Comparison of ENCODE assay signal across 8 cellular contexts in the genomic region with DNA sequence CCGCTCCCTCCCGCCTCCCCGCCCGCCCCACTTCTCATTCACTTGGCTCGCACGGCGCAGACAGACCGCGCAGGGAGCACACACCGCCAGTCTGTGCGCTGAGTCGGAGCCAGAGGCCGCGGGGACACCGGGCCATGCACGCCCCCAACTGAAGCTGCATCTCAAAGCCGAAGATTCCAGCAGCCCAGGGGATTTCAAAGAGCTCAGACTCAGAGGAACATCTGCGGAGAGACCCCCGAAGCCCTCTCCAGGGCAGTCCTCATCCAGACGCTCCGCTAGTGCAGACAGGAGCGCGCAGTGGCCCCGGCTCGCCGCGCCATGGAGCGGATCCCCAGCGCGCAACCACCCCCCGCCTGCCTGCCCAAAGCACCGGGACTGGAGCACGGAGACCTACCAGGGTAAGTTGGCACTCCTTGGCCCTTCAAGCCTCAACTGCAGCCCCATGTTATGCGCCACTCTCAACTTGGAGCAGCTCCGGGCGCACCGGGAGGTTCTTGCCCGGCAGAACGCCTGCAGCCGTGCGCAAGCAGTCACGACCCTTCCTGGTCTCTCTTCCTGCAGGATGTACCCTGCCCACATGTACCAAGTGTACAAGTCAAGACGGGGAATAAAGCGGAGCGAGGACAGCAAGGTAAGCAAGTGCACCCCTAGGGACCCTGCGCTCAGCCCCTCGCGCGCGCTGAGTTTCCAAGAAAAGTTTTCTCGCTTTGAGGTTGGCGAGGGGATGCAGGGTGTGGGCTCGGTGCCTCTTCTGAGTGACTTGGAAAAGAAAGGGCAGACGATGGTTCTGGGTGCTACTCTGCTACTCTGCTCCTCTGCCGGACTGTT. TPM values are rescaled to one million over a fixed set of nuclear protein-coding genes. Genes with fewer than 3 reads are reported as not detected.
DNase-seq lines count a peak whose midpoint lies in the region; ATAC-seq and TF ChIP-seq lines count a peak whose summit lies in the region.

Gene BHLHE40, plus strand, starts transcription at position 37 of the 828 bp plus-strand sequence. Its CDS starts 282 bp downstream, at position 319.

- peak; percentile 7 for ATAC-seq in HG03095 (IDR thresholded peaks at IDR 0.05; ENCODE audit: unreplicated experiment)

- peaks cover 27% of the 10 kb centered on the region for H3K4me1 ChIP-seq in muscle layer of colon (ENCODE audit: insufficient read depth, low read length)
- peaks cover 63% of the 10 kb centered on the region for H3K4me1 ChIP-seq in vagina

- H3K27me3 Mint-ChIP-seq in activated CD4-positive, alpha-beta T cell treated with anti-CD3 and anti-CD28 coated beads, Interleukin-2, amount 10 ng/mL, durations not matched to agents 7 days and 5 days, result no peaks in the 10 kb centered on the region

- intact Hi-C loops in T-helper 1 cell treated with Interleukin-12 subunit alpha and Interleukin-12 subunit beta and Interleukin-4 antibody, amounts not matched to agents 30 ng/mL and 1 ng/mL, for 36 hours (cut with micrococcal nuclease), result loop anchor here (1.0 to 2.0 kb wide), 11 partner anchors 27 to 677 kb away; partner anchors contain the start of genes ARL8B, ITPR1 and SETMAR
- intact Hi-C loops in vagina (cut with DNase I), result loop anchor here (2.0 to 5.0 kb wide), 3 partner anchors 47 to 237 kb away; no protein-coding TSS in a partner anchor

- H3K36me3 Mint-ChIP-seq in activated CD4-positive, alpha-beta T cell treated with anti-CD3 and anti-CD28 coated beads, Interleukin-2, amount 10 ng/mL, durations not matched to agents 7 days and 5 days (ENCODE audit: low read depth), result peaks cover 51% of the 10 kb centered on the region

- TF ChIP-seq POLR2A in vagina (IDR thresholded peaks at IDR 0.05), result peak in 1 of 2 donors; percentile 56

- H3K27me3 ChIP-seq in muscle layer of colon (ENCODE audit: control insufficient read depth in 1 of 2, insufficient read depth in 2 of 2, low read length in 2 of 2) (no peaks in the 10 kb centered on the region), vagina (no peaks in the 10 kb centered on the region)

- H3K27ac ChIP-seq in epithelial cell of prostate, result peak within 1 kb of the TSS; percentile 98
- peak within 1 kb of the TSS; percentile 100 for H3K27ac ChIP-seq in muscle layer of colon (ENCODE audit: low read depth, low read length)
- H3K27ac ChIP-seq in vagina, result peak within 1 kb of the TSS; percentile 98

- H3K9me3 ChIP-seq in muscle layer of colon (ENCODE audit: low read length) (no peaks in the 10 kb centered on the region), vagina (no peaks in the 10 kb centered on the region)

- no peak for DNase-seq in activated CD4-positive, alpha-beta T cell treated with anti-CD3 and anti-CD28 coated beads, Interleukin-2, amount 10 ng/mL, durations not matched to agents 7 days and 5 days
- DNase-seq in activated CD4-positive, alpha-beta T cell treated with anti-CD3 and anti-CD28 coated beads for 1 hour, result no peak
- no peak for DNase-seq in epithelial cell of prostate (ENCODE audit: low read depth, low spot score)
- DNase-seq in vagina (ENCODE audit: extremely low spot score in 2 of 2), result no peak
- no peak for DNase-seq in stimulated activated CD4-positive, alpha-beta T cell treated with anti-CD3 and anti-CD28 coated beads, Interleukin-12 subunit alpha, Interleukin-12 subunit beta, amount 100 ng/mL, for 4 hours

- H3K27ac Mint-ChIP-seq in activated CD4-positive, alpha-beta T cell treated with anti-CD3 and anti-CD28 coated beads, Interleukin-2, amount 10 ng/mL, durations not matched to agents 7 days and 5 days, result peak within 1 kb of the TSS; percentile 98

- CTCF ChIA-PET in activated CD4-positive, alpha-beta T cell treated with anti-CD3 and anti-CD28 coated beads, Interleukin-2, amount 10 ng/mL, durations not matched to agents 7 days and 5 days (lab: Charles Lee), result interaction anchor here (0.7 to 13.9 kb wide), 52 partner anchors 9 to 268 kb away, joined by 3 to 197 read pairs (median 6); no protein-coding TSS in a partner anchor

- H3K4me3 Mint-ChIP-seq in activated CD4-positive, alpha-beta T cell treated with anti-CD3 and anti-CD28 coated beads, Interleukin-2, amount 10 ng/mL, durations not matched to agents 7 days and 5 days, result peak within 1 kb of the TSS; percentile 99

- H3K4me3 ChIP-seq in muscle layer of colon (ENCODE audit: low read depth in 1 of 2, low read length in 2 of 2), result peak within 1 kb of the TSS; percentile 77 to 95
- peak within 1 kb of the TSS; percentile 76 to 92 for H3K4me3 ChIP-seq in vagina

- no peak for TF ChIP-seq CTCF in vagina (IDR thresholded peaks at IDR 0.05)

- peak within 1 kb of the TSS; percentile 97 for H3K9ac ChIP-seq in muscle layer of colon (ENCODE audit: low read length)

- peaks cover 18% of the 10 kb centered on the region for H3K36me3 ChIP-seq in muscle layer of colon (ENCODE audit: insufficient read depth, low read length)
- no peaks in the 10 kb centered on the region for H3K36me3 ChIP-seq in vagina

- peaks cover 59% of the 10 kb centered on the region for H3K4me1 Mint-ChIP-seq in activated CD4-positive, alpha-beta T cell treated with anti-CD3 and anti-CD28 coated beads, Interleukin-2, amount 10 ng/mL, durations not matched to agents 7 days and 5 days

- no peaks in the 10 kb centered on the region for H3K9me3 Mint-ChIP-seq in activated CD4-positive, alpha-beta T cell treated with anti-CD3 and anti-CD28 coated beads, Interleukin-2, amount 10 ng/mL, durations not matched to agents 7 days and 5 days

- POLR2A ChIA-PET in activated CD4-positive, alpha-beta T cell treated with anti-CD3 and anti-CD28 coated beads, Interleukin-2, amount 10 ng/mL, durations not matched to agents 7 days and 5 days (lab: Charles Lee), result interaction anchor here (0.7 to 1.6 kb wide), 9 partner anchors 42 to 261 kb away, joined by 3 to 8 read pairs (median 3); no protein-coding TSS in a partner anchor

RNA-seq across cellular contexts. Expression of gene BHLHE40, which starts in this region (rescaled TPM):
- 100 to 1,000 TPM; 105 to 112 TPM for total RNA-seq in activated CD4-positive, alpha-beta T cell treated with anti-CD3 and anti-CD28 coated beads, Interleukin-2, amount 10 ng/mL, durations not matched to agents 7 days and 5 days
- 544 and 548 TPM in 2 replicates for total RNA-seq in T-helper 1 cell treated with Interleukin-12 subunit alpha and Interleukin-12 subunit beta and Interleukin-4 antibody, amounts not matched to agents 30 ng/mL and 1 ng/mL, for 36 hours
- total RNA-seq in vagina, result 347 TPM
